In the genomic region with DNA sequence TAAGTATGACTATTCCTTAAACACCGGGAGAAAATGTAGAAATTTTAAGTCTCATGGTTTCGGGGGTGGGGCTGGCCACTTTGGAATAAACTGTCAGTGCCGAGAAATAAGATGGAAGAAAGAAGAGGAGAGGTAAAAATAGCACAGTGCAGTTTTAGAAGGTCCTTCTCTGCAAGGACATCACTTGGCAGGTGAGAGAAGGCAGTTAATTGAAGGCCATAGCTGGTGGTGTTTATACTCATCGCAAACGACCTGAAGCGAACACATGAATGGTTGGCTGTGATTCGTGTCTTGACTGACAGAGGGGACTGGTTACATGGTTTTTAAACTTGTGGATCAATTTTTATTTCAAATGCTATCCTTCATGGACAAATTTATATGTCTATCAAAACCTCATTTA, we compare ENCODE assay signal across 1 cellular context.
TF ChIP-seq lines count a peak whose summit lies in the region.

No MANE protein-coding gene starts in this region.

TF ChIP-seq in GM12878, 131 proteins besides CTCF, POLR2A, EP300 and RAD21:
- no peak for TF ChIP-seq HDAC6 (IDR thresholded peaks at IDR 0.05; ENCODE audit: unreplicated experiment)
- no peak for TF ChIP-seq ZNF24 (IDR thresholded peaks at IDR 0.05)
